ENCODE assay signal across 25 cellular contexts in the genomic region with DNA sequence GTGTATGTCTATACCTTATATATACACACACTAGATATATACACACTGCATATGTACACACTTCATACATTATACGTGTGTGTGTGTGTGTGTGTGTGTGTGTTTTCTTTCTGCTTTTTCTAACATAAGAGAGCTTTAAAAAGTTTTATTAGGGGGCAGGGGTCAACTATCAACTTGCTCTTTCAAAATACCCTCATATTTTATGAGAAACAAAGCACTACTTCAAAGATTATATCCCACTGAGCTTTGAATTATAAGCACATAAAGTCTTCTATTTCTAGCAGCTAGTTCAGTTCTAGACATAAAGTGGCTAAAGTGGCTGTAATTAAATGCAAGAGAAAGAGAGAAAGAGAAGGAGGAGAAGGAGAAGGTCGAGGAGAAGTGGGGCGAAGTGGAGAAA.
"Had no signal": no experiment of that assay in that cellular context is flagged by ENCODE, and none has a peak within 500 bp of the region (broad histone marks: within the 10 kb centered on the region; RNA-seq: fewer than 3 reads in every experiment).

No MANE protein-coding gene starts in this region.

- H3K9me3 ChIP-seq: colonic mucosa, esophagus muscularis mucosa, esophagus squamous epithelium, gastrocnemius medialis, gastroesophageal sphincter, heart left ventricle had no signal

- DNase-seq: colonic mucosa; dermis blood vessel endothelial cell; dorsolateral prefrontal cortex; effector CD4-positive, alpha-beta T cell; effector CD8-positive, alpha-beta T cell; effector memory CD4-positive, alpha-beta T cell; effector memory CD8-positive, alpha-beta T cell; endodermal cell; erythroblast; esophagus squamous epithelium; foreskin fibroblast; foreskin keratinocyte; foreskin melanocyte; gastrocnemius medialis; glutamatergic neuron; head of caudate nucleus; heart left ventricle; heart right ventricle had no signal

- H3K27me3 ChIP-seq: colonic mucosa, dorsolateral prefrontal cortex, esophagus muscularis mucosa, esophagus squamous epithelium, foreskin keratinocyte, gastrocnemius medialis, gastroesophageal sphincter, heart left ventricle, heart right ventricle had no signal

- H3K36me3 ChIP-seq: colonic mucosa, esophagus muscularis mucosa, esophagus squamous epithelium, gastrocnemius medialis, gastroesophageal sphincter, heart left ventricle, heart right ventricle had no signal

- FAIRE-seq: colon, endothelial cell of umbilical vein had no signal

- H3K4me3 ChIP-seq: colonic mucosa, coronary artery, dorsolateral prefrontal cortex, esophagus muscularis mucosa, esophagus squamous epithelium, gastrocnemius medialis, gastroesophageal sphincter, heart left ventricle, heart right ventricle had no signal

- H3K4me3 Mint-ChIP-seq: dendritic cell treated with granulocyte-macrophage colony-stimulating factor and Interleukin-4, amounts not matched to agents 40 ng/mL and 50 ng/mL, for 4 days; effector memory CD8-positive, alpha-beta T cell; endodermal cell had no signal

- H3K27ac Mint-ChIP-seq: dendritic cell treated with granulocyte-macrophage colony-stimulating factor and Interleukin-4, amounts not matched to agents 40 ng/mL and 50 ng/mL, for 4 days; effector memory CD8-positive, alpha-beta T cell; endodermal cell had no signal

- H3K9me3 Mint-ChIP-seq: endodermal cell had no signal

- H3K4me1 ChIP-seq: colonic mucosa, esophagus muscularis mucosa, esophagus squamous epithelium, foreskin keratinocyte, gastrocnemius medialis, gastroesophageal sphincter, heart left ventricle, heart right ventricle had no signal

- H3K27me3 Mint-ChIP-seq: dendritic cell treated with granulocyte-macrophage colony-stimulating factor and Interleukin-4, amounts not matched to agents 40 ng/mL and 50 ng/mL, for 4 days; effector memory CD8-positive, alpha-beta T cell had no signal

- H3K27ac ChIP-seq: colonic mucosa, coronary artery, dorsolateral prefrontal cortex, epithelial cell of prostate, esophagus muscularis mucosa, esophagus squamous epithelium, foreskin keratinocyte, gastrocnemius medialis, gastroesophageal sphincter, heart left ventricle, heart right ventricle had no signal
